ENCODE assay signal across 8 cellular contexts in genomic region chr12:123076604-123077297, GRCh38.
DNase-seq lines count a peak whose midpoint lies in the region; ATAC-seq, FAIRE-seq and TF ChIP-seq lines count a peak whose summit lies in the region.

No MANE protein-coding gene starts in this region.

- peak in 3 of 4 donors; percentile 23 to 70 (median 46) for ATAC-seq in heart left ventricle
- peak; percentile 30 to 59 for ATAC-seq in naive thymus-derived CD8-positive, alpha-beta T cell

- no peak overlapping the region for H3K4me3 ChIP-seq in heart left ventricle

- H3K4me1 ChIP-seq in heart left ventricle = peaks cover 14 to 88% (median 60%) of the 10 kb centered on the region in 12 donors

- CTCF ChIA-PET in Calu3 (lab: Charles Lee) = interaction anchor here (0.6 kb wide), 1 partner anchor 58 kb away, joined by 3 read pairs; no protein-coding TSS in a partner anchor

- H3K4me3 Mint-ChIP-seq in naive thymus-derived CD8-positive, alpha-beta T cell = peak overlapping the region; percentile 82 to 98 (median 94)
- H3K4me3 Mint-ChIP-seq in Calu3 (ENCODE audit: low read depth, unreplicated experiment) = no peak overlapping the region

- FAIRE-seq in RCC 7860 (lab: Jason Lieb, UNC) = no peak

- peak overlapping the region in 11 of 12 donors; percentile 13 to 85 (median 59) for H3K27ac ChIP-seq in heart left ventricle

- no peaks in the 10 kb centered on the region for H3K36me3 Mint-ChIP-seq in naive thymus-derived CD8-positive, alpha-beta T cell
- no peaks in the 10 kb centered on the region for H3K36me3 Mint-ChIP-seq in Calu3 (ENCODE audit: insufficient read depth, unreplicated experiment)

- no peaks in the 10 kb centered on the region for H3K27me3 ChIP-seq in heart left ventricle

- POLR2A ChIA-PET in naive thymus-derived CD8-positive, alpha-beta T cell (lab: Charles Lee) = interaction anchor here (0.6 to 3.8 kb wide), 9 partner anchors 30 to 159 kb away, joined by 4 to 47 read pairs (median 12); partner anchors contain the start of genes MPHOSPH9, MTRFR and PITPNM2

- H3K9me3 ChIP-seq in heart left ventricle = no peaks in the 10 kb centered on the region

- H3K36me3 ChIP-seq in heart left ventricle = no peaks in the 10 kb centered on the region

- peak overlapping the region; percentile 94 to 99 (median 96) for H3K27ac Mint-ChIP-seq in naive thymus-derived CD8-positive, alpha-beta T cell
- no peak overlapping the region for H3K27ac Mint-ChIP-seq in Calu3 (ENCODE audit: unreplicated experiment)

- TF ChIP-seq CTCF in heart left ventricle (IDR thresholded peaks at IDR 0.05) = no peak
- no peak for TF ChIP-seq CTCF in Calu3 (IDR thresholded peaks at IDR 0.05; ENCODE audit: unreplicated experiment)

- H3K27me3 Mint-ChIP-seq in naive thymus-derived CD8-positive, alpha-beta T cell = no peaks in the 10 kb centered on the region
- peaks cover 19% of the 10 kb centered on the region for H3K27me3 Mint-ChIP-seq in Calu3 (ENCODE audit: unreplicated experiment)

- no peak for TF ChIP-seq POLR2A in heart left ventricle (IDR thresholded peaks at IDR 0.05)

- intact Hi-C loops in heart left ventricle (cut with DNase I) = loop anchor here in 1 of 10 donors (5.0 kb wide), 1 partner anchor 34 kb away; no protein-coding TSS in a partner anchor
- intact Hi-C loops in cardiac septum (cut with DNase I) = loop anchor here (2.0 kb wide), 1 partner anchor 74 kb away; the partner anchor contains the start of gene PITPNM2
- intact Hi-C loops in Calu3 (cut with micrococcal nuclease; ENCODE audit: unreplicated experiment) = no loop called here

- WGBS in heart left ventricle, 4 donors = 36 to 51% (median 37%) methylated on average over 8 to 11 of the region's 11 CpGs

- peaks cover 33 to 72% (median 70%) of the 10 kb centered on the region in 4 donors for H3K4me1 Mint-ChIP-seq in naive thymus-derived CD8-positive, alpha-beta T cell
- peaks cover 12% of the 10 kb centered on the region for H3K4me1 Mint-ChIP-seq in Calu3 (ENCODE audit: low read depth, unreplicated experiment)

- peak in 1 of 5 donors; percentile 60 for DNase-seq in heart left ventricle
- DNase-seq in cardiac septum (ENCODE audit: low spot score) = no peak
- DNase-seq in activated effector memory CD4-positive, alpha-beta T cell treated with Interleukin-2 at 50 U/mL for 16 hours = peak; percentile 14
- peak in 7 of 10 donors; percentile 16 to 35 (median 32) for DNase-seq in naive thymus-derived CD8-positive, alpha-beta T cell
- no peak for DNase-seq in Calu3
- no peak for DNase-seq in OCI-M2 (lab: John Stamatoyannopoulos, UW; ENCODE audit: unreplicated experiment)
- no peak for DNase-seq in RCC 7860 (ENCODE audit: low spot score)
- no peak for DNase-seq in amniotic stem cell (lab: John Stamatoyannopoulos, UW)

- BruUV-seq in Calu3 (replicated peaks; lab: Mats Ljungman, UMichigan) = no TSS peak

- no peaks in the 10 kb centered on the region for H3K9me3 Mint-ChIP-seq in naive thymus-derived CD8-positive, alpha-beta T cell
- H3K9me3 Mint-ChIP-seq in Calu3 (ENCODE audit: low read depth, unreplicated experiment) = no peaks in the 10 kb centered on the region

Comparison
In these comparisons a context has a peak if more than half of its experiments do, and no peak if none do; other contexts are left out.
1. DNase-seq: peak in activated effector memory CD4-positive, alpha-beta T cell treated with Interleukin-2 at 50 U/mL for 16 hours (single experiment) and naive thymus-derived CD8-positive, alpha-beta T cell (7 of 10); none in cardiac septum (single experiment), Calu3 (single experiment), OCI-M2 (single experiment), RCC 7860 (single experiment) and amniotic stem cell (single experiment).